10 cellular contexts compared by ENCODE assay signal in the genomic region with DNA sequence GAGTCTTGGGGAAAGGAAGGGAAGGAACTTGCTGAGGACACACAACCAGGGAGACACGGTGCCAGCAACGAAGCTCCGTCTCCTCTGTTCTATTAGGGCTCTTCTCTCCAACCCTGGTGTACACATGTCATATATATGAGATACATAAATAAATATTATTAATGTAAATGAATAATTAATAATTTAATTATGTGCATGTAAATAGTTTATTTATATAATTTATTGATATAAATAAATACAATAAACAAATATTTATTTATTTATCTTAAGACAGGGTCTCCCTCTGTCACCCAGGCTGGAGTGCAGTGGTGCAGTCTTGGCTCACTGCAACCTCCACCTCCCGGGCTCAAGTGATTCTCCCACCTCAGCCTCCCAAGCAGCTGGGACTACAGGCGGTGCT. TPM values are rescaled to one million over a fixed set of nuclear protein-coding genes. Genes with fewer than 3 reads are reported as not detected.
"Had no signal": no experiment of that assay in that cellular context is flagged by ENCODE, and none has a peak within 500 bp of the region (broad histone marks: within the 10 kb centered on the region; RNA-seq: fewer than 3 reads in every experiment).

No MANE protein-coding gene starts in this region.

RNA-seq across cellular contexts. Expression of a gene that starts 17.4 kb away (rescaled TPM):
- total RNA-seq: activated naive CD4-positive, alpha-beta T cell treated with anti-CD3 and anti-CD28 coated beads for 36 hours; activated naive CD8-positive, alpha-beta T cell treated with anti-CD3 and anti-CD28 coated beads, Interleukin-2, amount 10 ng/mL, durations not matched to agents 7 days and 5 days; activated T-cell treated with anti-CD3 and anti-CD28 coated beads, Interleukin-2, amount 50 U/mL, for 4 hours; activated T-cell treated with anti-CD3 and anti-CD28 coated beads, Interleukin-2, amount 50 U/mL, for 72 hours; activated T-helper 17 cell treated with anti-CD3 and anti-CD28 coated beads, Interleukin-2, amount 50 U/mL, for 72 hours; activated T-helper 2 cell treated with anti-CD3 and anti-CD28 coated beads, Interferon-gamma antibody, Interleukin-2, Interleukin-4, amounts not matched to agents 10 μg/mL and 5 μg/mL and 100 μg/mL, durations not matched to agents 14 hours and 24 hours and 36 hours; aorta; ascending aorta; breast epithelium; cardiac septum had no signal
- polyA plus RNA-seq: aorta had no signal
